Comparison of ENCODE assay signal across 9 cellular contexts in genomic region chr7:150514748-150515222, GRCh38. TPM values are rescaled to one million over a fixed set of nuclear protein-coding genes. Genes with fewer than 3 reads are reported as not detected.
A peak's percentile ranks its signal among the peaks of the same experiment; 100 is the strongest.
DNase-seq lines count a peak whose midpoint lies in the region; ATAC-seq and TF ChIP-seq lines count a peak whose summit lies in the region.
"Had no signal": no experiment of that assay in that cellular context is flagged by ENCODE, and none has a peak within 500 bp of the region (broad histone marks: within the 10 kb centered on the region; RNA-seq: fewer than 3 reads in every experiment).

Gene GIMAP7 (plus strand): TSS chr7:150514872. CDS start chr7:150519975, 5,103 bp downstream.

- H3K9me3 Mint-ChIP-seq in T-helper 1 cell treated with Interleukin-12 subunit alpha and Interleukin-12 subunit beta and Interleukin-4 antibody, amounts not matched to agents 30 μg/mL and 1 μg/mL, for 36 hours = peaks cover 18% of the 10 kb centered on the region
- peaks cover 4% of the 10 kb centered on the region for H3K9me3 Mint-ChIP-seq in osteocyte (ENCODE audit: unreplicated experiment)

- H3K27ac Mint-ChIP-seq in T-helper 1 cell treated with Interleukin-12 subunit alpha and Interleukin-12 subunit beta and Interleukin-4 antibody, amounts not matched to agents 30 μg/mL and 1 μg/mL, for 36 hours = peak within 1 kb of the TSS; percentile 98
- no peak within 1 kb of the TSS for H3K27ac Mint-ChIP-seq in osteocyte (ENCODE audit: unreplicated experiment)

- TF ChIP-seq CTCF in osteocyte (IDR thresholded peaks at IDR 0.05) = no peak

- DNase-seq in central memory CD4-positive, alpha-beta T cell = peak; percentile 77
- DNase-seq in pons (ENCODE audit: low spot score) = peak; percentile 14
- DNase-seq in osteocyte (ENCODE audit: extremely low spot score, unreplicated experiment) = no peak
- no peak for DNase-seq in NCI-H2107 (lab: John Stamatoyannopoulos, UW)
- DNase-seq in NAMALWA (ENCODE audit: low spot score) = no peak
- no peak for DNase-seq in GM19240 (ENCODE audit: insufficient read length, low spot score)

- ATAC-seq in GM21360 (IDR thresholded peaks at IDR 0.05; ENCODE audit: unreplicated experiment) = peak; percentile 65

- peaks cover 51% of the 10 kb centered on the region for H3K36me3 Mint-ChIP-seq in T-helper 1 cell treated with Interleukin-12 subunit alpha and Interleukin-12 subunit beta and Interleukin-4 antibody, amounts not matched to agents 30 μg/mL and 1 μg/mL, for 36 hours (ENCODE audit: low read depth)
- H3K36me3 Mint-ChIP-seq in osteocyte (ENCODE audit: unreplicated experiment) = no peaks in the 10 kb centered on the region

- H3K4me1 Mint-ChIP-seq in T-helper 1 cell treated with Interleukin-12 subunit alpha and Interleukin-12 subunit beta and Interleukin-4 antibody, amounts not matched to agents 30 μg/mL and 1 μg/mL, for 36 hours (ENCODE audit: low read depth) = peaks cover 47% of the 10 kb centered on the region
- no peaks in the 10 kb centered on the region for H3K4me1 Mint-ChIP-seq in osteocyte (ENCODE audit: unreplicated experiment)

- H3K27me3 Mint-ChIP-seq in T-helper 1 cell treated with Interleukin-12 subunit alpha and Interleukin-12 subunit beta and Interleukin-4 antibody, amounts not matched to agents 30 μg/mL and 1 μg/mL, for 36 hours (ENCODE audit: low read depth) = no peaks in the 10 kb centered on the region
- H3K27me3 Mint-ChIP-seq in osteocyte (ENCODE audit: unreplicated experiment) = no peaks in the 10 kb centered on the region

- peak within 1 kb of the TSS; percentile 100 for H3K4me3 Mint-ChIP-seq in T-helper 1 cell treated with Interleukin-12 subunit alpha and Interleukin-12 subunit beta and Interleukin-4 antibody, amounts not matched to agents 30 μg/mL and 1 μg/mL, for 36 hours
- H3K4me3 Mint-ChIP-seq in osteocyte (ENCODE audit: unreplicated experiment) = no peak within 1 kb of the TSS

RNA-seq across cellular contexts. Expression of gene GIMAP7, which starts in this region (rescaled TPM):
- not detected in 2 replicates for total RNA-seq in osteocyte
- total RNA-seq: HT1080 had no signal

Comparison
In these comparisons a context has a peak if more than half of its experiments do, and no peak if none do; other contexts are left out.
1. DNase-seq: peak in central memory CD4-positive, alpha-beta T cell (single experiment) and pons (single experiment); none in osteocyte (single experiment), NCI-H2107 (single experiment), NAMALWA (single experiment) and GM19240 (single experiment).